In genomic region chr5:17089690-17090089, GRCh38 we compare ENCODE assay signal across 25 cellular contexts.
DNase-seq lines count a peak whose midpoint lies in the region; TF ChIP-seq lines count a peak whose summit lies in the region.
"Had no signal": no experiment of that assay in that cellular context is flagged by ENCODE, and none has a peak within 500 bp of the region (broad histone marks: within the 10 kb centered on the region; RNA-seq: fewer than 3 reads in every experiment).

No MANE protein-coding gene starts in this region.

- H2AK5ac ChIP-seq in mesendoderm (ENCODE audit: low read length) (no peak overlapping the region), neuronal stem cell (ENCODE audit: low read depth, low read length) (no peak overlapping the region)

- WGBS in mesendoderm (ENCODE audit: extremely low coverage, insufficient coverage, low lambda C conversion rate), result no CpG with 5 or more reads among the region's 2 CpGs
- no CpG with 5 or more reads among the region's 2 CpGs for WGBS in neuronal stem cell (ENCODE audit: extremely low coverage in 2 of 2, insufficient read length in 2 of 2, insufficient replicate concordance in 1 of 2), 2 donors

- no peak overlapping the region for H3K14ac ChIP-seq in neuronal stem cell (ENCODE audit: low read length)

- no peak overlapping the region for H3K4me2 ChIP-seq in mesendoderm (ENCODE audit: low read length)
- no peak overlapping the region for H3K4me2 ChIP-seq in neuronal stem cell (ENCODE audit: insufficient read depth, low read length, poor library complexity, severe bottlenecking)
- H3K4me2 ChIP-seq: BLaER1 treated with 17β-estradiol and CSF1 and Interleukin-3, amounts not matched to agents 10 nM and 100 nM had no signal

- no peak overlapping the region for H3K18ac ChIP-seq in mesendoderm (ENCODE audit: low read length)
- no peak overlapping the region for H3K18ac ChIP-seq in neuronal stem cell (ENCODE audit: low read length)

- H3K56ac ChIP-seq in mesendoderm (ENCODE audit: low read length), result no peak overlapping the region

- no peaks in the 10 kb centered on the region for H3K4me1 Mint-ChIP-seq in activated T-cell treated with anti-CD3 and anti-CD28 coated beads, Interleukin-2, amount 50 U/mL, for 24 hours (ENCODE audit: low read depth)
- H3K4me1 Mint-ChIP-seq: central memory CD8-positive, alpha-beta T cell; natural killer cell; stimulated activated naive CD8-positive, alpha-beta T cell treated with anti-CD3 and anti-CD28 coated beads, Interleukin-15, amount 100 ng/mL, for 72 hours had no signal

- H2BK15ac ChIP-seq in mesendoderm (replicated peaks; ENCODE audit: low read depth), result no peak overlapping the region
- no peak overlapping the region for H2BK15ac ChIP-seq in neuronal stem cell (ENCODE audit: low read length)

- no peak overlapping the region for H2BK5ac ChIP-seq in mesendoderm (ENCODE audit: low read length)
- no peak overlapping the region for H2BK5ac ChIP-seq in neuronal stem cell (ENCODE audit: low read length)

- no peaks in the 10 kb centered on the region for H3K79me2 ChIP-seq in mesendoderm (ENCODE audit: control insufficient read depth, insufficient read depth, low read length)

- TF ChIP-seq CTCF in BJ (IDR thresholded peaks at IDR 0.05; ENCODE audit: insufficient read depth, low read depth, low read length), result no peak
- no peak for TF ChIP-seq CTCF in brain microvascular endothelial cell (IDR thresholded peaks at IDR 0.05; ENCODE audit: low read depth, low read length, missing control alignments)

- H3K27ac ChIP-seq in brain microvascular endothelial cell (no peak overlapping the region), mesendoderm (ENCODE audit: low read depth, low read length) (no peak overlapping the region), neuronal stem cell (replicated peaks; ENCODE audit: low read length) (no peak overlapping the region)
- H3K27ac ChIP-seq: ascending aorta; BLaER1 treated with 17β-estradiol and CSF1 and Interleukin-3, amounts not matched to agents 10 nM and 100 nM; ovary had no signal

- H2AFZ ChIP-seq in neuronal stem cell (ENCODE audit: low read length), result no peak overlapping the region

- H4K8ac ChIP-seq in mesendoderm (ENCODE audit: low read depth, low read length) (no peak overlapping the region), neuronal stem cell (ENCODE audit: low read depth, low read length) (no peak overlapping the region)

- H3K27ac Mint-ChIP-seq in activated T-cell treated with anti-CD3 and anti-CD28 coated beads, Interleukin-2, amount 50 U/mL, for 24 hours, result no peak overlapping the region
- H3K27ac Mint-ChIP-seq: activated CD8-positive, alpha-beta T cell treated with anti-CD3 and anti-CD28 coated beads for 36 hours; activated naive CD8-positive, alpha-beta T cell; natural killer cell; stimulated activated naive CD8-positive, alpha-beta T cell treated with anti-CD3 and anti-CD28 coated beads, Interleukin-15, amount 100 ng/mL, for 72 hours had no signal

- H4K91ac ChIP-seq in neuronal stem cell (ENCODE audit: low read depth, low read length, poor library complexity), result no peak overlapping the region

- POLR2A ChIA-PET in BJ (lab: Charles Lee), result interaction anchor here (0.6 kb wide), 1 partner anchor 161 kb away, joined by 11 read pairs; no protein-coding TSS in a partner anchor

- no peaks in the 10 kb centered on the region for H3K79me1 ChIP-seq in mesendoderm (ENCODE audit: low read length)
- no peaks in the 10 kb centered on the region for H3K79me1 ChIP-seq in neuronal stem cell (ENCODE audit: low read depth, low read length)

- DNase-seq in BJ (ENCODE audit: low read depth) (peak; percentile 35), M059J (ENCODE audit: low read depth) (peak; percentile 86), brain microvascular endothelial cell (peak; percentile 28), mesendoderm (peak; percentile 10), NOMO-1 treated with DMSO at 0.1 percent for 48 hours (lab: John Stamatoyannopoulos, UW; ENCODE audit: unreplicated experiment) (no peak), neuronal stem cell (ENCODE audit: low spot score) (no peak), DMS153 treated with DMSO at 0.1 percent for 48 hours (lab: John Stamatoyannopoulos, UW; ENCODE audit: unreplicated experiment) (no peak)
- no peak for DNase-seq in activated T-cell treated with anti-CD3 and anti-CD28 coated beads, Interleukin-2, amount 50 U/mL, for 24 hours
- DNase-seq: activated CD8-positive, alpha-beta T cell treated with anti-CD3 and anti-CD28 coated beads for 36 hours; activated effector memory CD4-positive, alpha-beta T cell treated with Interleukin-2 at 50 U/mL for 16 hours; activated T-cell treated with anti-CD3 and anti-CD28 coated beads for 4 hours; DMS53; glutamatergic neuron; Karpas-422; natural killer cell; NCI-H187 treated with DMSO at 0.1 percent for 48 hours; NCI-H524 treated with DMSO at 0.1 percent for 48 hours; ovary; retina; small intestine; stimulated activated naive CD8-positive, alpha-beta T cell treated with anti-CD3 and anti-CD28 coated beads, Interleukin-15, amount 100 ng/mL, for 72 hours had no signal

- CTCF ChIA-PET in BJ (lab: Yijun Ruan, JAX), result interaction anchor here (0.6 to 0.7 kb wide), 3 partner anchors 43 to 283 kb away, joined by 4 read pairs; no protein-coding TSS in a partner anchor

- H3K4me1 ChIP-seq in mesendoderm (ENCODE audit: control insufficient read depth, low read depth, low read length), result no peaks in the 10 kb centered on the region
- peaks cover 0 to 2% of the 10 kb centered on the region in 2 donors for H3K4me1 ChIP-seq in neuronal stem cell (ENCODE audit: control insufficient read depth in 2 of 2, insufficient read depth in 1 of 2, low read depth in 1 of 2, low read length in 2 of 2)
- H3K4me1 ChIP-seq: ascending aorta had no signal

- H3K36me3 Mint-ChIP-seq in activated T-cell treated with anti-CD3 and anti-CD28 coated beads, Interleukin-2, amount 50 U/mL, for 24 hours (ENCODE audit: low read depth), result no peaks in the 10 kb centered on the region
- H3K36me3 Mint-ChIP-seq: activated naive CD8-positive, alpha-beta T cell; natural killer cell had no signal

- in situ Hi-C loops in brain microvascular endothelial cell (cut with HindIII; ENCODE audit: low pct_ligation_motif_present, low sequenced_read_pairs), result no loop called here

- peaks cover 3% of the 10 kb centered on the region for H3K27me3 Mint-ChIP-seq in activated T-cell treated with anti-CD3 and anti-CD28 coated beads, Interleukin-2, amount 50 U/mL, for 24 hours
- H3K27me3 Mint-ChIP-seq: activated CD8-positive, alpha-beta T cell treated with anti-CD3 and anti-CD28 coated beads for 36 hours; central memory CD8-positive, alpha-beta T cell; stimulated activated naive CD8-positive, alpha-beta T cell treated with anti-CD3 and anti-CD28 coated beads, Interleukin-15, amount 100 ng/mL, for 72 hours had no signal

- no peaks in the 10 kb centered on the region for H3K9me3 Mint-ChIP-seq in activated T-cell treated with anti-CD3 and anti-CD28 coated beads, Interleukin-2, amount 50 U/mL, for 24 hours
- H3K9me3 Mint-ChIP-seq: central memory CD8-positive, alpha-beta T cell; stimulated activated naive CD8-positive, alpha-beta T cell treated with anti-CD3 and anti-CD28 coated beads, Interleukin-15, amount 100 ng/mL, for 72 hours had no signal

- H3K4me3 Mint-ChIP-seq in activated T-cell treated with anti-CD3 and anti-CD28 coated beads, Interleukin-2, amount 50 U/mL, for 24 hours, result no peak overlapping the region
- H3K4me3 Mint-ChIP-seq: activated CD8-positive, alpha-beta T cell treated with anti-CD3 and anti-CD28 coated beads for 36 hours; activated naive CD8-positive, alpha-beta T cell; central memory CD8-positive, alpha-beta T cell; natural killer cell; stimulated activated naive CD8-positive, alpha-beta T cell treated with anti-CD3 and anti-CD28 coated beads, Interleukin-15, amount 100 ng/mL, for 72 hours had no signal

- no peak overlapping the region for H2BK120ac ChIP-seq in mesendoderm (ENCODE audit: low read depth, low read length)
- H2BK120ac ChIP-seq in neuronal stem cell (ENCODE audit: low read depth, low read length), result no peak overlapping the region

- H2BK12ac ChIP-seq in neuronal stem cell (ENCODE audit: low read length), result no peak overlapping the region

- H3K23ac ChIP-seq in mesendoderm (ENCODE audit: low read length) (no peak overlapping the region), neuronal stem cell (ENCODE audit: low read depth, low read length, poor library complexity) (no peak overlapping the region)

- H3K9me3 ChIP-seq in neuronal stem cell (replicated peaks in 1 of 2; ENCODE audit: control insufficient read depth in 2 of 2, insufficient read depth in 1 of 2, low read depth in 1 of 2, low read length in 2 of 2), result no peaks in the 10 kb centered on the region
- H3K9me3 ChIP-seq: ascending aorta; BLaER1 treated with 17β-estradiol and CSF1 and Interleukin-3, amounts not matched to agents 10 nM and 100 nM; ovary had no signal

- H4K5ac ChIP-seq in mesendoderm (ENCODE audit: low read length), result no peak overlapping the region

- H3K4ac ChIP-seq in mesendoderm (ENCODE audit: low read depth, low read length), result no peak overlapping the region
- H3K4ac ChIP-seq in neuronal stem cell (ENCODE audit: low read length), result no peak overlapping the region

- H3K4me3 ChIP-seq in BJ (ENCODE audit: low read depth, low read length) (no peak overlapping the region), brain microvascular endothelial cell (ENCODE audit: low read depth, low read length) (no peak overlapping the region), mesendoderm (ENCODE audit: low read length) (no peak overlapping the region), neuronal stem cell (ENCODE audit: low read length in 2 of 2) (peak overlapping the region in 1 of 2 donors; percentile 44)
- H3K4me3 ChIP-seq: ascending aorta; BLaER1 treated with 17β-estradiol and CSF1 and Interleukin-3, amounts not matched to agents 10 nM and 100 nM; ovary had no signal

- H3K9ac ChIP-seq in mesendoderm (ENCODE audit: low read length) (no peak overlapping the region), neuronal stem cell (ENCODE audit: low read depth, low read length, poor library complexity) (no peak overlapping the region)
- H3K9ac ChIP-seq: BLaER1 treated with 17β-estradiol and CSF1 and Interleukin-3, amounts not matched to agents 10 nM and 100 nM had no signal

- H3K36me3 ChIP-seq in BJ (ENCODE audit: control insufficient read depth, insufficient read depth, low read length) (no peaks in the 10 kb centered on the region), brain microvascular endothelial cell (replicated peaks) (no peaks in the 10 kb centered on the region), mesendoderm (ENCODE audit: control insufficient read depth, insufficient read depth, low read length) (no peaks in the 10 kb centered on the region), neuronal stem cell (replicated peaks in 1 of 2; ENCODE audit: control insufficient read depth in 2 of 2, insufficient read depth in 2 of 2, low read length in 2 of 2) (no peaks in the 10 kb centered on the region)
- H3K36me3 ChIP-seq: ascending aorta; BLaER1 treated with 17β-estradiol and CSF1 and Interleukin-3, amounts not matched to agents 10 nM and 100 nM; ovary had no signal

- H3K27me3 ChIP-seq in BJ (ENCODE audit: control insufficient read depth, insufficient read depth, low read length) (no peaks in the 10 kb centered on the region), brain microvascular endothelial cell (replicated peaks) (no peaks in the 10 kb centered on the region), mesendoderm (ENCODE audit: insufficient read depth, low read length, poor library complexity) (no peaks in the 10 kb centered on the region), neuronal stem cell (ENCODE audit: control insufficient read depth in 3 of 3, insufficient read depth in 3 of 3, low read depth in 1 of 3, low read length in 3 of 3) (no peaks in the 10 kb centered on the region)
- H3K27me3 ChIP-seq: ascending aorta; BLaER1 treated with 17β-estradiol and CSF1 and Interleukin-3, amounts not matched to agents 10 nM and 100 nM; ovary had no signal

Comparison
In these comparisons a context has a peak if more than half of its experiments do, and no peak if none do; other contexts are left out.
1. DNase-seq: peak in BJ (single experiment), M059J (single experiment), brain microvascular endothelial cell (single experiment) and mesendoderm (single experiment); none in NOMO-1 treated with DMSO at 0.1 percent for 48 hours (single experiment), neuronal stem cell (single experiment), DMS153 treated with DMSO at 0.1 percent for 48 hours (single experiment) and activated T-cell treated with anti-CD3 and anti-CD28 coated beads, Interleukin-2, amount 50 U/mL, for 24 hours (single experiment).